ENCODE assay signal across 1 cellular context in the genomic region with DNA sequence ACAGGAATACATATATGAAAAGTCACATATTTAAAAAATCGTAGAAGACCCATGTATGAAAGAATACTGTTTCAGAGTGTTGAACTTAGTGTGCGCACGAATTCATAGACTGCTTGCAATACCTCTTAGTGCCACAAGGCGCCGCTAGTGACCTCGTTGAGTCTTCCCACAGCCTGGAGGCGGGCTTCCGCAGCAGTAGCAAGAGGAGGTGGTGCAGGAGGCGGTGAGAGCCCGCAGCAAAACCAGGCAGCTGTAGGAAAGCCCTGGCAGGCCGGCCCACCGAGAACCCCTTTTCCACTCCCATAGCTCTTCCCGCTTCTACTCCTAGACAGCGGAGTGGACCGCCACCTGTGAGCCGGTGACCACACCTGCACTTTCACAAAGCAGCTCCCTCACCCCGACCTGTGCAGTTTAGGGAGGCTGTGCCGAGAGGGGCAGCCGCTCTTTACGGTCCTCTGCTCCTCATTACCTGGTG.
A peak's percentile ranks its signal among the peaks of the same experiment; 100 is the strongest.
TF ChIP-seq lines count a peak whose summit lies in the region.

No MANE protein-coding gene starts in this region.

TF ChIP-seq in K562, 482 proteins besides CTCF, POLR2A, EP300 and RAD21 (continued from another document and continues in another):
- TF ChIP-seq, protein P1, sequence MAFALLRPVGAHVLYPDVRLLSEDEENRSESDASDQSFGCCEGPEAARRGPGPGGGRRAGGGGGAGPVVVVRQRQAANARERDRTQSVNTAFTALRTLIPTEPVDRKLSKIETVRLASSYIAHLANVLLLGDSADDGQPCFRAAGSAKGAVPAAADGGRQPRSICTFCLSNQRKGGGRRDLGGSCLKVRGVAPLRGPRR (CRISPR knock-in tag; IDR thresholded peaks at IDR 0.05): no peak
- TF ChIP-seq ZNF239 (CRISPR knock-in tag; IDR thresholded peaks at IDR 0.05) (no peak), KLF16 (IDR thresholded peaks at IDR 0.05) (0 out of 2 replicates have a peak, but pooled peaks have one; percentile 53), JUNB (CRISPR knock-in tag; conservative IDR thresholded peaks at IDR 0.05) (no peak), KDM1A (IDR thresholded peaks at IDR 0.05) (no peak), HIVEP1 (CRISPR knock-in tag; IDR thresholded peaks at IDR 0.05) (no peak), KLF13 (tag; IDR thresholded peaks at IDR 0.05; ENCODE audit: borderline replicate concordance, low read depth) (no peak), PHF20 (IDR thresholded peaks at IDR 0.05; ENCODE audit: partially characterized antibody) (no peak), ASH1L (IDR thresholded peaks at IDR 0.05; ENCODE audit: borderline replicate concordance, low read depth, partially characterized antibody) (no peak), KAT2B (IDR thresholded peaks at IDR 0.05; ENCODE audit: low read depth, low read length) (no peak), RNF2 (IDR thresholded peaks at IDR 0.05) (no peak), TEAD2 (tag; IDR thresholded peaks at IDR 0.05) (no peak), HLTF (IDR thresholded peaks at IDR 0.05) (no peak), CCAR2 (IDR thresholded peaks at IDR 0.05; ENCODE audit: low read depth, low read length) (no peak), TAF9B (IDR thresholded peaks at IDR 0.05; ENCODE audit: partially characterized antibody) (no peak), CXXC5 (CRISPR knock-in tag; IDR thresholded peaks at IDR 0.05) (no peak), ZNF316 (IDR thresholded peaks at IDR 0.05) (no peak), DACH1 (IDR thresholded peaks at IDR 0.05; ENCODE audit: partially characterized antibody) (no peak), PRMT5 (CRISPR knock-in tag; IDR thresholded peaks at IDR 0.05) (no peak), TAF15 (IDR thresholded peaks at IDR 0.05; ENCODE audit: low read depth, low read length) (no peak), ZBTB1 (CRISPR knock-in tag; IDR thresholded peaks at IDR 0.05; ENCODE audit: borderline replicate concordance, low read depth) (no peak), PML (IDR thresholded peaks at IDR 0.05; ENCODE audit: low read length) (no peak), ZNF184 (CRISPR knock-in tag; IDR thresholded peaks at IDR 0.05) (no peak), SPI1 (IDR thresholded peaks at IDR 0.05; ENCODE audit: borderline replicate concordance, low read depth, low read length) (peak; percentile 4; the same call in 1 of the 2 replicates), SAFB2 (IDR thresholded peaks at IDR 0.05; ENCODE audit: borderline replicate concordance, low read depth, low read length, severe bottlenecking) (no peak), SRSF7 (optimal IDR thresholded peaks at IDR 0.05; ENCODE audit: low read depth, low read length) (no peak), STAG1 (CRISPR knock-in tag; IDR thresholded peaks at IDR 0.05; ENCODE audit: borderline replicate concordance) (peak; percentile 43; the same call in 1 of the 2 replicates), TEAD1 (CRISPR knock-in tag; IDR thresholded peaks at IDR 0.05) (no peak), RHOXF2B (CRISPR knock-in tag; conservative IDR thresholded peaks at IDR 0.05) (no peak), KHSRP (IDR thresholded peaks at IDR 0.05) (no peak), NUFIP1 (IDR thresholded peaks at IDR 0.05; ENCODE audit: partially characterized antibody) (no peak)
- TF ChIP-seq, protein P2, sequence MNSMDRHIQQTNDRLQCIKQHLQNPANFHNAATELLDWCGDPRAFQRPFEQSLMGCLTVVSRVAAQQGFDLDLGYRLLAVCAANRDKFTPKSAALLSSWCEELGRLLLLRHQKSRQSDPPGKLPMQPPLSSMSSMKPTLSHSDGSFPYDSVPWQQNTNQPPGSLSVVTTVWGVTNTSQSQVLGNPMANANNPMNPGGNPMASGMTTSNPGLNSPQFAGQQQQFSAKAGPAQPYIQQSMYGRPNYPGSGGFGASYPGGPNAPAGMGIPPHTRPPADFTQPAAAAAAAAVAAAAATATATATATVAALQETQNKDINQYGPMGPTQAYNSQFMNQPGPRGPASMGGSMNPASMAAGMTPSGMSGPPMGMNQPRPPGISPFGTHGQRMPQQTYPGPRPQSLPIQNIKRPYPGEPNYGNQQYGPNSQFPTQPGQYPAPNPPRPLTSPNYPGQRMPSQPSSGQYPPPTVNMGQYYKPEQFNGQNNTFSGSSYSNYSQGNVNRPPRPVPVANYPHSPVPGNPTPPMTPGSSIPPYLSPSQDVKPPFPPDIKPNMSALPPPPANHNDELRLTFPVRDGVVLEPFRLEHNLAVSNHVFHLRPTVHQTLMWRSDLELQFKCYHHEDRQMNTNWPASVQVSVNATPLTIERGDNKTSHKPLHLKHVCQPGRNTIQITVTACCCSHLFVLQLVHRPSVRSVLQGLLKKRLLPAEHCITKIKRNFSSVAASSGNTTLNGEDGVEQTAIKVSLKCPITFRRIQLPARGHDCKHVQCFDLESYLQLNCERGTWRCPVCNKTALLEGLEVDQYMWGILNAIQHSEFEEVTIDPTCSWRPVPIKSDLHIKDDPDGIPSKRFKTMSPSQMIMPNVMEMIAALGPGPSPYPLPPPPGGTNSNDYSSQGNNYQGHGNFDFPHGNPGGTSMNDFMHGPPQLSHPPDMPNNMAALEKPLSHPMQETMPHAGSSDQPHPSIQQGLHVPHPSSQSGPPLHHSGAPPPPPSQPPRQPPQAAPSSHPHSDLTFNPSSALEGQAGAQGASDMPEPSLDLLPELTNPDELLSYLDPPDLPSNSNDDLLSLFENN (IDR thresholded peaks at IDR 0.05; ENCODE audit: low read depth in 2 of 2, low read length in 2 of 2): no peak
- TF ChIP-seq, protein P3, sequence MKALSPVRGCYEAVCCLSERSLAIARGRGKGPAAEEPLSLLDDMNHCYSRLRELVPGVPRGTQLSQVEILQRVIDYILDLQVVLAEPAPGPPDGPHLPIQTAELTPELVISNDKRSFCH (CRISPR knock-in tag; IDR thresholded peaks at IDR 0.05): no peak
- TF ChIP-seq, protein P3 (tag; IDR thresholded peaks at IDR 0.05): no peak
- TF ChIP-seq, protein P4, sequence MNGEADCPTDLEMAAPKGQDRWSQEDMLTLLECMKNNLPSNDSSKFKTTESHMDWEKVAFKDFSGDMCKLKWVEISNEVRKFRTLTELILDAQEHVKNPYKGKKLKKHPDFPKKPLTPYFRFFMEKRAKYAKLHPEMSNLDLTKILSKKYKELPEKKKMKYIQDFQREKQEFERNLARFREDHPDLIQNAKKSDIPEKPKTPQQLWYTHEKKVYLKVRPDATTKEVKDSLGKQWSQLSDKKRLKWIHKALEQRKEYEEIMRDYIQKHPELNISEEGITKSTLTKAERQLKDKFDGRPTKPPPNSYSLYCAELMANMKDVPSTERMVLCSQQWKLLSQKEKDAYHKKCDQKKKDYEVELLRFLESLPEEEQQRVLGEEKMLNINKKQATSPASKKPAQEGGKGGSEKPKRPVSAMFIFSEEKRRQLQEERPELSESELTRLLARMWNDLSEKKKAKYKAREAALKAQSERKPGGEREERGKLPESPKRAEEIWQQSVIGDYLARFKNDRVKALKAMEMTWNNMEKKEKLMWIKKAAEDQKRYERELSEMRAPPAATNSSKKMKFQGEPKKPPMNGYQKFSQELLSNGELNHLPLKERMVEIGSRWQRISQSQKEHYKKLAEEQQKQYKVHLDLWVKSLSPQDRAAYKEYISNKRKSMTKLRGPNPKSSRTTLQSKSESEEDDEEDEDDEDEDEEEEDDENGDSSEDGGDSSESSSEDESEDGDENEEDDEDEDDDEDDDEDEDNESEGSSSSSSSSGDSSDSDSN (IDR thresholded peaks at IDR 0.05; ENCODE audit: borderline replicate concordance in 1 of 2, low read depth in 2 of 2, low read length in 2 of 2): no peak
- TF ChIP-seq, protein P5, sequence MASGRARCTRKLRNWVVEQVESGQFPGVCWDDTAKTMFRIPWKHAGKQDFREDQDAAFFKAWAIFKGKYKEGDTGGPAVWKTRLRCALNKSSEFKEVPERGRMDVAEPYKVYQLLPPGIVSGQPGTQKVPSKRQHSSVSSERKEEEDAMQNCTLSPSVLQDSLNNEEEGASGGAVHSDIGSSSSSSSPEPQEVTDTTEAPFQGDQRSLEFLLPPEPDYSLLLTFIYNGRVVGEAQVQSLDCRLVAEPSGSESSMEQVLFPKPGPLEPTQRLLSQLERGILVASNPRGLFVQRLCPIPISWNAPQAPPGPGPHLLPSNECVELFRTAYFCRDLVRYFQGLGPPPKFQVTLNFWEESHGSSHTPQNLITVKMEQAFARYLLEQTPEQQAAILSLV (tag; IDR thresholded peaks at IDR 0.05): no peak
- TF ChIP-seq, protein P6, sequence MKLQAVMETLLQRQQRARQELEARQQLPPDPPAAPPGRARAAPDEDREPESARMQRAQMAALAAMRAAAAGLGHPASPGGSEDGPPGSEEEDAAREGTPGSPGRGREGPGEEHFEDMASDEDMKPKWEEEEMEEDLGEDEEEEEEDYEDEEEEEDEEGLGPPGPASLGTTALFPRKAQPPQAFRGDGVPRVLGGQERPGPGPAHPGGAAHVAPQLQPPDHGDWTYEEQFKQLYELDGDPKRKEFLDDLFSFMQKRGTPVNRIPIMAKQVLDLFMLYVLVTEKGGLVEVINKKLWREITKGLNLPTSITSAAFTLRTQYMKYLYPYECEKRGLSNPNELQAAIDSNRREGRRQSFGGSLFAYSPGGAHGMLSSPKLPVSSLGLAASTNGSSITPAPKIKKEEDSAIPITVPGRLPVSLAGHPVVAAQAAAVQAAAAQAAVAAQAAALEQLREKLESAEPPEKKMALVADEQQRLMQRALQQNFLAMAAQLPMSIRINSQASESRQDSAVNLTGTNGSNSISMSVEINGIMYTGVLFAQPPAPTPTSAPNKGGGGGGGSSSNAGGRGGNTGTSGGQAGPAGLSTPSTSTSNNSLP (IDR thresholded peaks at IDR 0.05; ENCODE audit: borderline replicate concordance, low read depth, low read length): no peak
- TF ChIP-seq, protein P7, sequence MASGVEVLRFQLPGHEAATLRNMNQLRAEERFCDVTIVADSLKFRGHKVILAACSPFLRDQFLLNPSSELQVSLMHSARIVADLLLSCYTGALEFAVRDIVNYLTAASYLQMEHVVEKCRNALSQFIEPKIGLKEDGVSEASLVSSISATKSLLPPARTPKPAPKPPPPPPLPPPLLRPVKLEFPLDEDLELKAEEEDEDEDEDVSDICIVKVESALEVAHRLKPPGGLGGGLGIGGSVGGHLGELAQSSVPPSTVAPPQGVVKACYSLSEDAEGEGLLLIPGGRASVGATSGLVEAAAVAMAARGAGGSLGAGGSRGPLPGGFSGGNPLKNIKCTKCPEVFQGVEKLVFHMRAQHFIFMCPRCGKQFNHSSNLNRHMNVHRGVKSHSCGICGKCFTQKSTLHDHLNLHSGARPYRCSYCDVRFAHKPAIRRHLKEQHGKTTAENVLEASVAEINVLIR (CRISPR knock-in tag; IDR thresholded peaks at IDR 0.05): no peak
- TF ChIP-seq, protein P8, sequence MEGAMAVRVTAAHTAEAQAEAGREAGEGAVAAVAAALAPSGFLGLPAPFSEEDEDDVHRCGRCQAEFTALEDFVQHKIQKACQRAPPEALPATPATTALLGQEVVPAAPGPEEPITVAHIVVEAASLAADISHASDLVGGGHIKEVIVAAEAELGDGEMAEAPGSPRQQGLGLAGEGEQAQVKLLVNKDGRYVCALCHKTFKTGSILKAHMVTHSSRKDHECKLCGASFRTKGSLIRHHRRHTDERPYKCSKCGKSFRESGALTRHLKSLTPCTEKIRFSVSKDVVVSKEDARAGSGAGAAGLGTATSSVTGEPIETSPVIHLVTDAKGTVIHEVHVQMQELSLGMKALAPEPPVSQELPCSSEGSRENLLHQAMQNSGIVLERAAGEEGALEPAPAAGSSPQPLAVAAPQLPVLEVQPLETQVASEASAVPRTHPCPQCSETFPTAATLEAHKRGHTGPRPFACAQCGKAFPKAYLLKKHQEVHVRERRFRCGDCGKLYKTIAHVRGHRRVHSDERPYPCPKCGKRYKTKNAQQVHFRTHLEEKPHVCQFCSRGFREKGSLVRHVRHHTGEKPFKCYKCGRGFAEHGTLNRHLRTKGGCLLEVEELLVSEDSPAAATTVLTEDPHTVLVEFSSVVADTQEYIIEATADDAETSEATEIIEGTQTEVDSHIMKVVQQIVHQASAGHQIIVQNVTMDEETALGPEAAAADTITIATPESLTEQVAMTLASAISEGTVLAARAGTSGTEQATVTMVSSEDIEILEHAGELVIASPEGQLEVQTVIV (CRISPR knock-in tag; IDR thresholded peaks at IDR 0.05; ENCODE audit: borderline replicate concordance): no peak
- TF ChIP-seq, protein P9, sequence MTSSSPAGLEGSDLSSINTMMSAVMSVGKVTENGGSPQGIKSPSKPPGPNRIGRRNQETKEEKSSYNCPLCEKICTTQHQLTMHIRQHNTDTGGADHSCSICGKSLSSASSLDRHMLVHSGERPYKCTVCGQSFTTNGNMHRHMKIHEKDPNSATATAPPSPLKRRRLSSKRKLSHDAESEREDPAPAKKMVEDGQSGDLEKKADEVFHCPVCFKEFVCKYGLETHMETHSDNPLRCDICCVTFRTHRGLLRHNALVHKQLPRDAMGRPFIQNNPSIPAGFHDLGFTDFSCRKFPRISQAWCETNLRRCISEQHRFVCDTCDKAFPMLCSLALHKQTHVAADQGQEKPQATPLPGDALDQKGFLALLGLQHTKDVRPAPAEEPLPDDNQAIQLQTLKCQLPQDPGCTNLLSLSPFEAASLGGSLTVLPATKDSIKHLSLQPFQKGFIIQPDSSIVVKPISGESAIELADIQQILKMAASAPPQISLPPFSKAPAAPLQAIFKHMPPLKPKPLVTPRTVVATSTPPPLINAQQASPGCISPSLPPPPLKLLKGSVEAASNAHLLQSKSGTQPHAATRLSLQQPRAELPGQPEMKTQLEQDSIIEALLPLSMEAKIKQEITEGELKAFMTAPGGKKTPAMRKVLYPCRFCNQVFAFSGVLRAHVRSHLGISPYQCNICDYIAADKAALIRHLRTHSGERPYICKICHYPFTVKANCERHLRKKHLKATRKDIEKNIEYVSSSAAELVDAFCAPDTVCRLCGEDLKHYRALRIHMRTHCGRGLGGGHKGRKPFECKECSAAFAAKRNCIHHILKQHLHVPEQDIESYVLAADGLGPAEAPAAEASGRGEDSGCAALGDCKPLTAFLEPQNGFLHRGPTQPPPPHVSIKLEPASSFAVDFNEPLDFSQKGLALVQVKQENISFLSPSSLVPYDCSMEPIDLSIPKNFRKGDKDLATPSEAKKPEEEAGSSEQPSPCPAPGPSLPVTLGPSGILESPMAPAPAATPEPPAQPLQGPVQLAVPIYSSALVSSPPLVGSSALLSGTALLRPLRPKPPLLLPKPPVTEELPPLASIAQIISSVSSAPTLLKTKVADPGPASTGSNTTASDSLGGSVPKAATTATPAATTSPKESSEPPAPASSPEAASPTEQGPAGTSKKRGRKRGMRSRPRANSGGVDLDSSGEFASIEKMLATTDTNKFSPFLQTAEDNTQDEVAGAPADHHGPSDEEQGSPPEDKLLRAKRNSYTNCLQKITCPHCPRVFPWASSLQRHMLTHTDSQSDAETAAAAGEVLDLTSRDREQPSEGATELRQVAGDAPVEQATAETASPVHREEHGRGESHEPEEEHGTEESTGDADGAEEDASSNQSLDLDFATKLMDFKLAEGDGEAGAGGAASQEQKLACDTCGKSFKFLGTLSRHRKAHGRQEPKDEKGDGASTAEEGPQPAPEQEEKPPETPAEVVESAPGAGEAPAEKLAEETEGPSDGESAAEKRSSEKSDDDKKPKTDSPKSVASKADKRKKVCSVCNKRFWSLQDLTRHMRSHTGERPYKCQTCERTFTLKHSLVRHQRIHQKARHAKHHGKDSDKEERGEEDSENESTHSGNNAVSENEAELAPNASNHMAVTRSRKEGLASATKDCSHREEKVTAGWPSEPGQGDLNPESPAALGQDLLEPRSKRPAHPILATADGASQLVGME (CRISPR knock-in tag; IDR thresholded peaks at IDR 0.05): no peak
